Comparison of ENCODE assay signal across 8 cellular contexts in the genomic region with DNA sequence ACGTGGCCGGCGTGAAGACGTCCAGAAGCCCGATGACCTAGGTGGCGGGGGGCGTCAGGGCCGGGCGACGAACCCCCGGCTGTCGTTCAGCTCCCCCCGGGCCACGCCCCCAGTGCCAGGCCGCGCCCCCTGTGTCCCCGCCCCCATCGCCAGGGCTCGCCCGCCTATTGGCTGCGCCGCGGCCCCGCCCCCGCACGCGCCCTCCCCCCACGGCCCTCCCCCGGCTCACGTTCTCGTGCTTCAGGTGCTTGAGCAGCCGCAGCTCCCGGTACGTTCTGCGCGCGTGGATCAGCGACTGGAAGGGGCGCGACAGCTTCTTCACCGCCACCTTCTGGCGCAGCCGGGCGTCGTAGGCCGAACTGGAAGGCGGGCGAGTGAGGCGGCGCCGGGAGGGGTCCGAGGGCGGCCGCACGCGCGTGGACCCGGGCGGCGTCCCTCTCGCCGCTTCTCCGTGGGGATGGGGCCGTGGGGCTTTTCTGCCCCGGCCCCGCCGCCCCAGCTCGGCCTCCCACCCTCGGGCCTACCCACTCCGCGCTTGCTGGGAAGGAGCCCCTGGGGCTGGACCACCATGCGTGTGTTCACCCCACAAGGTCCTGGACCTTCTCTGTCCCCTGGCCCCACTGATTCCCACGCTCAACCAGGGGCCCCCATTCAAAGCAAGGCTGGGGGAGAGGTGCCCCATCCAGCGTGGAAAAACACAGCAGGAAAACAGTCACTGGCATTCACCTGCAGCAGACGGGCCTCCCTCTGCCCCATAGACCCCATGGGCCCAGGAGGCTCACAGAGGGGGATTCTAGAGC. TPM values are rescaled to one million over a fixed set of nuclear protein-coding genes. Genes with fewer than 3 reads are reported as not detected.
DNase-seq lines count a peak whose midpoint lies in the region; ATAC-seq, FAIRE-seq and TF ChIP-seq lines count a peak whose summit lies in the region.

No MANE protein-coding gene starts in this region.

- 24% methylated on average over 19 of the region's 75 CpGs for WGBS in HepG2 (ENCODE audit: low lambda C conversion rate)

- no peak overlapping the region for H3K27ac Mint-ChIP-seq in CD4-positive, alpha-beta T cell

- CTCF ChIA-PET in CD4-positive, alpha-beta T cell (lab: Charles Lee) = interaction anchor here (0.7 to 0.9 kb wide), 2 partner anchors 26 to 77 kb away, joined by 3 read pairs; no protein-coding TSS in a partner anchor
- CTCF ChIA-PET in HepG2 (lab: Yijun Ruan, JAX; ENCODE audit: low intra/inter-chr PET ratio, low total read pairs) = no interaction called here

- H3K27me3 Mint-ChIP-seq in CD4-positive, alpha-beta T cell = peaks cover 8% of the 10 kb centered on the region

- no peaks in the 10 kb centered on the region for H3K36me3 Mint-ChIP-seq in CD4-positive, alpha-beta T cell (ENCODE audit: low read depth)

- TF ChIP-seq EP300 in HepG2 (IDR thresholded peaks at IDR 0.05; ENCODE audit: low read depth in 2 of 2, low read length in 2 of 2) (no peak), HepG2 (CRISPR knock-in tag; IDR thresholded peaks at IDR 0.05; ENCODE audit: borderline replicate concordance) (no peak)

- peak overlapping the region; percentile 75 for H3K4me3 Mint-ChIP-seq in CD4-positive, alpha-beta T cell

- peak overlapping the region; percentile 58 for H3K4me2 ChIP-seq in HepG2 (ENCODE audit: low read depth, low read length)

- H4K20me1 ChIP-seq in HepG2 (ENCODE audit: insufficient read depth, low read length) = peaks cover 7% of the 10 kb centered on the region; the same call in 1 of the 2 replicates

- no peak for TF ChIP-seq CTCF in CD4-positive, alpha-beta T cell (IDR thresholded peaks at IDR 0.05)
- TF ChIP-seq CTCF in bronchial epithelial cell (IDR thresholded peaks at IDR 0.05; ENCODE audit: insufficient read depth, low read length, severe bottlenecking) = peak; percentile 40
- TF ChIP-seq CTCF in HepG2 (CRISPR knock-in tag; IDR thresholded peaks at IDR 0.05) = peak; percentile 50

- DNase-seq in CD4-positive, alpha-beta T cell = peak in 9 of 10 experiments; percentile 28 to 60 (median 47)
- peak; percentile 31 for DNase-seq in T-helper 9 cell
- peak; percentile 32 for DNase-seq in bronchial epithelial cell (ENCODE audit: low read depth)
- no peak for DNase-seq in HepG2 (ENCODE audit: low spot score)
- DNase-seq in NCI-H187 treated with DMSO at 0.1 percent for 48 hours (lab: John Stamatoyannopoulos, UW) = no peak

- FAIRE-seq in bronchial epithelial cell (lab: Jason Lieb, UNC) (no peak), HepG2 (lab: Jason Lieb, UNC) (no peak)

- H3K79me2 ChIP-seq in HepG2 (ENCODE audit: insufficient read depth, low read length) = no peaks in the 10 kb centered on the region

- H3K36me3 ChIP-seq in bronchial epithelial cell (ENCODE audit: control insufficient read depth, insufficient read depth, low read length) (no peaks in the 10 kb centered on the region), HepG2 (replicated peaks in 1 of 2; ENCODE audit: control insufficient read depth in 1 of 2, insufficient read depth in 2 of 2, low read length in 2 of 2) (no peaks in the 10 kb centered on the region), subcutaneous abdominal adipose tissue (ENCODE audit: control insufficient read depth in 5 of 5, insufficient read depth in 5 of 5, low read length in 5 of 5) (peaks cover 0 to 17% (median 5%) of the 10 kb centered on the region in 5 donors)

- no peak overlapping the region for H2AFZ ChIP-seq in HepG2 (ENCODE audit: low read length)

- in situ Hi-C loops in HepG2 (cut with HindIII; ENCODE audit: extremely low pct_ligation_motif_present, low pct_unique_long_range_greater_than_20kb) = no loop called here

- peaks cover 16% of the 10 kb centered on the region for H3K4me1 Mint-ChIP-seq in CD4-positive, alpha-beta T cell (ENCODE audit: low read depth)

- no peaks in the 10 kb centered on the region for H3K9me3 ChIP-seq in CD4-positive, alpha-beta T cell (ENCODE audit: control insufficient read depth, low read length)
- H3K9me3 ChIP-seq in HepG2 (ENCODE audit: low read length) (no peaks in the 10 kb centered on the region), subcutaneous abdominal adipose tissue (ENCODE audit: control insufficient read depth in 5 of 5, low read length in 5 of 5) (no peaks in the 10 kb centered on the region)

- TF ChIP-seq POLR2A in HepG2 (IDR thresholded peaks at IDR 0.05; ENCODE audit: insufficient read depth in 1 of 2, low read depth in 2 of 2, low read length in 2 of 2) = no peak

- intact Hi-C loops in CD4-positive, alpha-beta T cell (cut with DNase I, micrococcal nuclease) = no loop called here
- intact Hi-C loops in HepG2 (cut with micrococcal nuclease; ENCODE audit: unreplicated experiment) = no loop called here

- H3K9me3 Mint-ChIP-seq in CD4-positive, alpha-beta T cell = no peaks in the 10 kb centered on the region

- POLR2A ChIA-PET in CD4-positive, alpha-beta T cell (lab: Charles Lee) = interaction anchor here (0.8 kb wide), 1 partner anchor 16 kb away, joined by 5 read pairs; the partner anchor contains the start of gene HDAC10
- POLR2A ChIA-PET in HepG2 (lab: Yijun Ruan, JAX) = interaction anchor here (1.3 to 1.5 kb wide), 2 partner anchors 17 to 61 kb away, joined by 4 to 6 read pairs; partner anchors contain the start of gene HDAC10

- no peak overlapping the region for H3K27ac ChIP-seq in CD4-positive, alpha-beta T cell (ENCODE audit: low read depth, low read length)
- H3K27ac ChIP-seq in HepG2 (ENCODE audit: extremely low read length, insufficient read depth, low read length) (no peak overlapping the region), subcutaneous abdominal adipose tissue (ENCODE audit: low read depth, low read length) (no peak overlapping the region)

- H3K4me3 ChIP-seq in bronchial epithelial cell (ENCODE audit: low read depth, low read length) (peak overlapping the region; percentile 27), HepG2 (replicated peaks in 1 of 3; ENCODE audit: insufficient read depth in 1 of 3, low read depth in 2 of 3, low read length in 3 of 3) (peak overlapping the region in 1 of 3 experiments; percentile 48; a peak in 1 of 6 replicates), subcutaneous abdominal adipose tissue (ENCODE audit: low read depth in 1 of 5, low read length in 5 of 5) (peak overlapping the region in 4 of 5 donors; percentile 18 to 52 (median 34))

- TF ChIP-seq RAD21 in HepG2 (CRISPR knock-in tag; IDR thresholded peaks at IDR 0.05) = no peak

- H3K9ac ChIP-seq in HepG2 (ENCODE audit: insufficient read depth, low read depth, low read length) (no peak overlapping the region), subcutaneous abdominal adipose tissue (ENCODE audit: low read length in 5 of 5) (peak overlapping the region in 1 of 5 donors; percentile 44)

- ATAC-seq in CD4-positive, alpha-beta T cell (ENCODE audit: poor library complexity) = peak; percentile 50
- ATAC-seq in HepG2 (no peak), GM21515 (IDR thresholded peaks at IDR 0.05; ENCODE audit: unreplicated experiment) (no peak), HG02798 (IDR thresholded peaks at IDR 0.05; ENCODE audit: poor library complexity, unreplicated experiment) (no peak)

- H3K27me3 ChIP-seq in CD4-positive, alpha-beta T cell (ENCODE audit: control insufficient read depth, insufficient read depth, low read length) = peaks cover 9% of the 10 kb centered on the region
- H3K27me3 ChIP-seq in bronchial epithelial cell (ENCODE audit: control insufficient read depth, insufficient read depth, low read length) (no peaks in the 10 kb centered on the region), HepG2 (ENCODE audit: control insufficient read depth in 1 of 2, insufficient read depth in 2 of 2, low read length in 2 of 2) (peaks cover 21 to 65% of the 10 kb centered on the region in 2 experiments), subcutaneous abdominal adipose tissue (ENCODE audit: control insufficient read depth in 5 of 5, insufficient read depth in 4 of 5, low read length in 5 of 5) (peaks cover under 1 to 13% (median 2%) of the 10 kb centered on the region in 5 donors)

- peaks cover 43% of the 10 kb centered on the region for H3K4me1 ChIP-seq in HepG2 (ENCODE audit: insufficient read depth, low read length)
- H3K4me1 ChIP-seq in subcutaneous abdominal adipose tissue (ENCODE audit: control insufficient read depth in 5 of 5, insufficient read depth in 5 of 5, low read length in 5 of 5) = peaks cover 0 to 56% (median 48%) of the 10 kb centered on the region in 5 donors

- no TSS peak for BruUV-seq in HepG2 (replicated peaks; lab: Mats Ljungman, UMichigan)

RNA-seq across cellular contexts. Expression of gene MAPK11, which starts 2.4 kb away (rescaled TPM):
- total RNA-seq in CD4-positive, alpha-beta T cell = 1 to 10 TPM; 4.2 to 4.9 TPM
- total RNA-seq in bronchial epithelial cell (3.4 and 9.0 TPM in 2 replicates), HepG2 (2016; rRNA removed; fragmentation: Illumina TruSeq; extraction: Trizol) (0.15 TPM in 1 of 2 replicates, not detected in the other)
- total RNA-seq in HepG2 (2016; cell fraction: cytosol; rRNA removed; fragmentation: Illumina TruSeq; extraction: Trizol; ENCODE audit: low read depth) = not detected in 2 replicates
- 0.12 and 0.15 TPM in 2 replicates for total RNA-seq in HepG2 (2016; cell fraction: insoluble cytoplasmic fraction; rRNA removed; fragmentation: Illumina TruSeq; extraction: Trizol)
- 0.10 and 0.19 TPM in 2 replicates for total RNA-seq in HepG2 (2016; cell fraction: membrane; rRNA removed; fragmentation: Illumina TruSeq; extraction: Trizol)
- 0.28 TPM in 1 of 2 replicates, not detected in the other for total RNA-seq in HepG2 (2016; cell fraction: nucleus; rRNA removed; fragmentation: Illumina TruSeq; extraction: Trizol)
- polyA plus RNA-seq in HepG2 (2011; rRNA removed) = 0.17 and 0.46 TPM in 2 replicates
- 0.13 and 0.19 TPM in 2 replicates for polyA plus RNA-seq in HepG2 (2011; cell fraction: cytosol; rRNA removed)
- 1.9 TPM in 2 replicates for polyA plus RNA-seq in HepG2 (2011; cell fraction: nucleus; rRNA removed)
- 0.21 TPM in 1 of 2 replicates, not detected in the other for polyA plus RNA-seq in HepG2 (2012)
- 0.05 and 0.07 TPM in 2 replicates for polyA plus RNA-seq in HepG2 (2016; cell fraction: cytosol; fragmentation: Illumina TruSeq; extraction: Trizol; ENCODE audit: low read depth)
- 0.19 and 0.24 TPM in 2 replicates for polyA plus RNA-seq in HepG2 (2016; cell fraction: insoluble cytoplasmic fraction; fragmentation: Illumina TruSeq; extraction: Trizol; ENCODE audit: low read depth)
- 0.13 TPM in 1 of 2 replicates, not detected in the other for polyA plus RNA-seq in HepG2 (2016; cell fraction: membrane; fragmentation: Illumina TruSeq; extraction: Trizol; ENCODE audit: low read depth)
- 0.25 and 0.37 TPM in 2 replicates for polyA plus RNA-seq in HepG2 (2016; cell fraction: nucleus; fragmentation: Illumina TruSeq; extraction: Trizol; ENCODE audit: insufficient read depth, low read depth)
- polyA minus RNA-seq in HepG2 (2011; rRNA and poly(A)+ RNA removed; ENCODE audit: low replicate concordance) = 0.58 and 0.94 TPM in 2 replicates
- not detected in 2 replicates for polyA minus RNA-seq in HepG2 (2011; cell fraction: cytosol; rRNA and poly(A)+ RNA removed)
- 0.13 TPM in 1 of 2 replicates, not detected in the other for polyA minus RNA-seq in HepG2 (2011; cell fraction: nucleus; rRNA and poly(A)+ RNA removed)

RNA-seq across cellular contexts. Expression of gene MAPK12, which starts 6.3 kb away (rescaled TPM):
- 1 to 10 TPM; 1.2 to 1.3 TPM for total RNA-seq in CD4-positive, alpha-beta T cell
- 12.4 and 14.1 TPM in 2 replicates for total RNA-seq in bronchial epithelial cell
- total RNA-seq in HepG2 (2016; rRNA removed; fragmentation: Illumina TruSeq; extraction: Trizol) = 15.0 and 23.3 TPM in 2 replicates
- 25.0 and 26.8 TPM in 2 replicates for total RNA-seq in HepG2 (2016; cell fraction: cytosol; rRNA removed; fragmentation: Illumina TruSeq; extraction: Trizol; ENCODE audit: low read depth)
- 15.4 and 25.6 TPM in 2 replicates for total RNA-seq in HepG2 (2016; cell fraction: insoluble cytoplasmic fraction; rRNA removed; fragmentation: Illumina TruSeq; extraction: Trizol)
- total RNA-seq in HepG2 (2016; cell fraction: membrane; rRNA removed; fragmentation: Illumina TruSeq; extraction: Trizol) = 43.0 and 45.2 TPM in 2 replicates
- 20.3 and 23.6 TPM in 2 replicates for total RNA-seq in HepG2 (2016; cell fraction: nucleus; rRNA removed; fragmentation: Illumina TruSeq; extraction: Trizol)
- polyA plus RNA-seq in HepG2 (2011; rRNA removed) = 22.2 and 22.8 TPM in 2 replicates
- polyA plus RNA-seq in HepG2 (2011; cell fraction: cytosol; rRNA removed) = 12.9 and 20.7 TPM in 2 replicates
- polyA plus RNA-seq in HepG2 (2011; cell fraction: nucleus; rRNA removed) = 115 and 151 TPM in 2 replicates
- 6.9 and 10.9 TPM in 2 replicates for polyA plus RNA-seq in HepG2 (2012)
- polyA plus RNA-seq in HepG2 (2016; cell fraction: cytosol; fragmentation: Illumina TruSeq; extraction: Trizol; ENCODE audit: low read depth) = 27.8 and 28.1 TPM in 2 replicates
- 14.6 and 16.4 TPM in 2 replicates for polyA plus RNA-seq in HepG2 (2016; cell fraction: insoluble cytoplasmic fraction; fragmentation: Illumina TruSeq; extraction: Trizol; ENCODE audit: low read depth)
- polyA plus RNA-seq in HepG2 (2016; cell fraction: membrane; fragmentation: Illumina TruSeq; extraction: Trizol; ENCODE audit: low read depth) = 37.0 and 38.8 TPM in 2 replicates
- polyA plus RNA-seq in HepG2 (2016; cell fraction: nucleus; fragmentation: Illumina TruSeq; extraction: Trizol; ENCODE audit: insufficient read depth, low read depth) = 56.9 and 60.1 TPM in 2 replicates
- polyA minus RNA-seq in HepG2 (2011; rRNA and poly(A)+ RNA removed; ENCODE audit: low replicate concordance) = 16.5 and 18.7 TPM in 2 replicates
- 5.1 and 9.2 TPM in 2 replicates for polyA minus RNA-seq in HepG2 (2011; cell fraction: cytosol; rRNA and poly(A)+ RNA removed)
- 25.6 and 25.8 TPM in 2 replicates for polyA minus RNA-seq in HepG2 (2011; cell fraction: nucleus; rRNA and poly(A)+ RNA removed)

RNA-seq across cellular contexts. Expression of gene HDAC10, which starts 16.7 kb away (rescaled TPM):
- 10 to 100 TPM; 87.3 to 88.7 TPM for total RNA-seq in CD4-positive, alpha-beta T cell
- total RNA-seq in bronchial epithelial cell (9.7 and 13.8 TPM in 2 replicates), HepG2 (2016; rRNA removed; fragmentation: Illumina TruSeq; extraction: Trizol) (4.0 and 13.9 TPM in 2 replicates)
- 7.1 and 8.7 TPM in 2 replicates for total RNA-seq in HepG2 (2016; cell fraction: cytosol; rRNA removed; fragmentation: Illumina TruSeq; extraction: Trizol; ENCODE audit: low read depth)
- 4.1 and 13.9 TPM in 2 replicates for total RNA-seq in HepG2 (2016; cell fraction: insoluble cytoplasmic fraction; rRNA removed; fragmentation: Illumina TruSeq; extraction: Trizol)
- total RNA-seq in HepG2 (2016; cell fraction: membrane; rRNA removed; fragmentation: Illumina TruSeq; extraction: Trizol) = 4.4 and 4.6 TPM in 2 replicates
- 23.1 and 23.7 TPM in 2 replicates for total RNA-seq in HepG2 (2016; cell fraction: nucleus; rRNA removed; fragmentation: Illumina TruSeq; extraction: Trizol)
- 14.9 and 19.7 TPM in 2 replicates for polyA plus RNA-seq in HepG2 (2011; rRNA removed)
- polyA plus RNA-seq in HepG2 (2011; cell fraction: cytosol; rRNA removed) = 1.8 and 3.9 TPM in 2 replicates
- 257 and 366 TPM in 2 replicates for polyA plus RNA-seq in HepG2 (2011; cell fraction: nucleus; rRNA removed)
- 15.0 and 23.8 TPM in 2 replicates for polyA plus RNA-seq in HepG2 (2012)
- polyA plus RNA-seq in HepG2 (2016; cell fraction: cytosol; fragmentation: Illumina TruSeq; extraction: Trizol; ENCODE audit: low read depth) = 0.86 TPM in 2 replicates
- 3.2 and 5.7 TPM in 2 replicates for polyA plus RNA-seq in HepG2 (2016; cell fraction: insoluble cytoplasmic fraction; fragmentation: Illumina TruSeq; extraction: Trizol; ENCODE audit: low read depth)
- polyA plus RNA-seq in HepG2 (2016; cell fraction: membrane; fragmentation: Illumina TruSeq; extraction: Trizol; ENCODE audit: low read depth) = 2.1 TPM in 2 replicates
- polyA plus RNA-seq in HepG2 (2016; cell fraction: nucleus; fragmentation: Illumina TruSeq; extraction: Trizol; ENCODE audit: insufficient read depth, low read depth) = 72.4 and 82.8 TPM in 2 replicates
- 7.7 and 20.9 TPM in 2 replicates for polyA minus RNA-seq in HepG2 (2011; rRNA and poly(A)+ RNA removed; ENCODE audit: low replicate concordance)
- polyA minus RNA-seq in HepG2 (2011; cell fraction: cytosol; rRNA and poly(A)+ RNA removed) = 3.9 and 4.2 TPM in 2 replicates
- 34.9 and 37.9 TPM in 2 replicates for polyA minus RNA-seq in HepG2 (2011; cell fraction: nucleus; rRNA and poly(A)+ RNA removed)

RNA-seq across cellular contexts. Expression of gene TUBGCP6, which starts 23.0 kb away (rescaled TPM):
- 100 to 1,000 TPM; 124 to 126 TPM for total RNA-seq in CD4-positive, alpha-beta T cell
- total RNA-seq in bronchial epithelial cell (18.2 TPM in 2 replicates), HepG2 (2016; rRNA removed; fragmentation: Illumina TruSeq; extraction: Trizol) (5.8 and 15.7 TPM in 2 replicates)
- 3.8 and 4.4 TPM in 2 replicates for total RNA-seq in HepG2 (2016; cell fraction: cytosol; rRNA removed; fragmentation: Illumina TruSeq; extraction: Trizol; ENCODE audit: low read depth)
- total RNA-seq in HepG2 (2016; cell fraction: insoluble cytoplasmic fraction; rRNA removed; fragmentation: Illumina TruSeq; extraction: Trizol) = 4.6 and 17.4 TPM in 2 replicates
- 4.6 and 5.1 TPM in 2 replicates for total RNA-seq in HepG2 (2016; cell fraction: membrane; rRNA removed; fragmentation: Illumina TruSeq; extraction: Trizol)
- total RNA-seq in HepG2 (2016; cell fraction: nucleus; rRNA removed; fragmentation: Illumina TruSeq; extraction: Trizol) = 23.1 and 29.5 TPM in 2 replicates
- polyA plus RNA-seq in HepG2 (2011; rRNA removed) = 14.6 and 23.7 TPM in 2 replicates
- 2.6 and 4.8 TPM in 2 replicates for polyA plus RNA-seq in HepG2 (2011; cell fraction: cytosol; rRNA removed)
- polyA plus RNA-seq in HepG2 (2011; cell fraction: nucleus; rRNA removed) = 276 and 340 TPM in 2 replicates
- 13.4 and 15.8 TPM in 2 replicates for polyA plus RNA-seq in HepG2 (2012)
- polyA plus RNA-seq in HepG2 (2016; cell fraction: cytosol; fragmentation: Illumina TruSeq; extraction: Trizol; ENCODE audit: low read depth) = 0.95 and 1.2 TPM in 2 replicates
- polyA plus RNA-seq in HepG2 (2016; cell fraction: insoluble cytoplasmic fraction; fragmentation: Illumina TruSeq; extraction: Trizol; ENCODE audit: low read depth) = 3.6 and 4.4 TPM in 2 replicates
- polyA plus RNA-seq in HepG2 (2016; cell fraction: membrane; fragmentation: Illumina TruSeq; extraction: Trizol; ENCODE audit: low read depth) = 0.86 and 2.1 TPM in 2 replicates
- polyA plus RNA-seq in HepG2 (2016; cell fraction: nucleus; fragmentation: Illumina TruSeq; extraction: Trizol; ENCODE audit: insufficient read depth, low read depth) = 62.8 and 72.9 TPM in 2 replicates
- polyA minus RNA-seq in HepG2 (2011; rRNA and poly(A)+ RNA removed; ENCODE audit: low replicate concordance) = 11.6 and 16.8 TPM in 2 replicates
- polyA minus RNA-seq in HepG2 (2011; cell fraction: cytosol; rRNA and poly(A)+ RNA removed) = 2.7 and 4.0 TPM in 2 replicates
- polyA minus RNA-seq in HepG2 (2011; cell fraction: nucleus; rRNA and poly(A)+ RNA removed) = 32.9 and 40.9 TPM in 2 replicates

RNA-seq across cellular contexts. Expression of gene PLXNB2, which starts 39.7 kb away (rescaled TPM):
- total RNA-seq in CD4-positive, alpha-beta T cell = 1 to 10 TPM; 2.8 to 3.9 TPM
- total RNA-seq in bronchial epithelial cell (138 and 176 TPM in 2 replicates), HepG2 (2016; rRNA removed; fragmentation: Illumina TruSeq; extraction: Trizol) (19.3 and 32.6 TPM in 2 replicates)
- total RNA-seq in HepG2 (2016; cell fraction: cytosol; rRNA removed; fragmentation: Illumina TruSeq; extraction: Trizol; ENCODE audit: low read depth) = 4.6 and 4.9 TPM in 2 replicates
- 16.8 and 32.7 TPM in 2 replicates for total RNA-seq in HepG2 (2016; cell fraction: insoluble cytoplasmic fraction; rRNA removed; fragmentation: Illumina TruSeq; extraction: Trizol)
- total RNA-seq in HepG2 (2016; cell fraction: membrane; rRNA removed; fragmentation: Illumina TruSeq; extraction: Trizol) = 13.7 and 15.6 TPM in 2 replicates
- 43.2 and 57.8 TPM in 2 replicates for total RNA-seq in HepG2 (2016; cell fraction: nucleus; rRNA removed; fragmentation: Illumina TruSeq; extraction: Trizol)
- polyA plus RNA-seq in HepG2 (2011; rRNA removed) = 68.9 and 79.4 TPM in 2 replicates
- 46.5 and 75.4 TPM in 2 replicates for polyA plus RNA-seq in HepG2 (2011; cell fraction: cytosol; rRNA removed)
- polyA plus RNA-seq in HepG2 (2011; cell fraction: nucleus; rRNA removed) = 265 and 413 TPM in 2 replicates
- polyA plus RNA-seq in HepG2 (2012) = 53.9 and 72.9 TPM in 2 replicates
- 5.5 and 6.2 TPM in 2 replicates for polyA plus RNA-seq in HepG2 (2016; cell fraction: cytosol; fragmentation: Illumina TruSeq; extraction: Trizol; ENCODE audit: low read depth)
- polyA plus RNA-seq in HepG2 (2016; cell fraction: insoluble cytoplasmic fraction; fragmentation: Illumina TruSeq; extraction: Trizol; ENCODE audit: low read depth) = 16.2 and 23.0 TPM in 2 replicates
- polyA plus RNA-seq in HepG2 (2016; cell fraction: membrane; fragmentation: Illumina TruSeq; extraction: Trizol; ENCODE audit: low read depth) = 10.1 and 11.9 TPM in 2 replicates
- polyA plus RNA-seq in HepG2 (2016; cell fraction: nucleus; fragmentation: Illumina TruSeq; extraction: Trizol; ENCODE audit: insufficient read depth, low read depth) = 148 and 155 TPM in 2 replicates
- 61.5 and 149 TPM in 2 replicates for polyA minus RNA-seq in HepG2 (2011; rRNA and poly(A)+ RNA removed; ENCODE audit: low replicate concordance)
- polyA minus RNA-seq in HepG2 (2011; cell fraction: cytosol; rRNA and poly(A)+ RNA removed) = 76.6 and 89.8 TPM in 2 replicates
- 57.9 and 61.3 TPM in 2 replicates for polyA minus RNA-seq in HepG2 (2011; cell fraction: nucleus; rRNA and poly(A)+ RNA removed)

Comparison
In these comparisons a context has a peak if more than half of its experiments do, and no peak if none do; other contexts are left out.
1. DNase-seq: peak in CD4-positive, alpha-beta T cell (9 of 10), T-helper 9 cell (single experiment) and bronchial epithelial cell (single experiment); none in HepG2 (single experiment) and NCI-H187 treated with DMSO at 0.1 percent for 48 hours (single experiment).